18 cellular contexts compared by ENCODE assay signal in the genomic region with DNA sequence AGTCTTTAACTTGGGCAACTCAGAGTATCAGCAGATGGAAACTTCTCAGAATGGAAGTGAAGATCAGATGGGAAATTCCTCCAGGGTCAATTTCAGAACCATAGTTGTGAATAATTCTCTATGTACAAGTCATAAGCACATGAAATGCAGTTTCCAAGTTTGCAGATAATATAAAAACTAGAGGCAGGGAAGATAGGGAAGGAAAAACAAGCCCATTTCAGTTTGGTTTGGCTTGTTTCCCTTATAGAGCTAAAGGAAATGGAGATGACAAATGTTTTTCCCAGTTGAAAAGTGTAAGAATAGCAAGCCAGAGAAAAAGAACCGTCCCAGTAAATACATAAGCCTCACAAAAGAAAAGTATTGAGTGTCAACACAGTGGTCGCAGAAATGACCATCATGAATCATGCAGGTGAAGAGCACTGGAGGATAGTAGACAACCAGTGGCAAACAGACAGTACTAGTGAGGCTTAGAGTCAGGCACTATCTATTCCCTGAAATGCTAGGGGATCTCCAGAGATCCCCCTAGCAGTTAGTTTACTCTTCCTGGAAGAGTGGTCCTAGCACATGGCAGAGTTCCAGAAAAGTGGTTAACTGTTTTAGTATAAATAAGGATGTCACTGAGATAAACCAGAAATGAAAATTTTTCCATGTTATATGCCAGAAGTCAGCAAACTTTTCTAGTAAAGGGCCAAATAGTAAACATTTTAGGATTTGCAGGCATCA.
DNase-seq lines count a peak whose midpoint lies in the region; ATAC-seq and TF ChIP-seq lines count a peak whose summit lies in the region.
"Had no signal": no experiment of that assay in that cellular context is flagged by ENCODE, and none has a peak within 500 bp of the region (broad histone marks: within the 10 kb centered on the region; RNA-seq: fewer than 3 reads in every experiment).

No MANE protein-coding gene starts in this region.

- TF ChIP-seq CTCF in spleen (IDR thresholded peaks at IDR 0.05 in 8 of 11, conservative IDR thresholded peaks at IDR 0.05 in 3 of 11): no peak

- H3K27ac ChIP-seq in spleen: no peak overlapping the region
- H3K27ac ChIP-seq: dorsolateral prefrontal cortex, SJSA1, WERI-Rb-1 had no signal

- ATAC-seq in left ventricle myocardium superior: peak; percentile 59
- ATAC-seq: GM12878 had no signal

- DNase-seq in GM03348 (ENCODE audit: low spot score) (peak; percentile 27), cerebellar cortex (ENCODE audit: low spot score) (peak; percentile 1), left ventricle myocardium superior (no peak), renal cortical epithelial cell (ENCODE audit: low read depth) (peak; percentile 3), NCI-H69 (lab: John Stamatoyannopoulos, UW) (no peak), SK-N-DZ (ENCODE audit: low spot score) (no peak), spleen (no peak), dedifferentiated amniotic fluid mesenchymal stem cell (ENCODE audit: extremely low spot score) (no peak)
- DNase-seq: activated naive CD4-positive, alpha-beta T cell treated with anti-CD3 and anti-CD28 coated beads, Interleukin-2, amount 50 U/mL, for 16 hours; AML-193; dorsolateral prefrontal cortex; Kasumi-1; nucleus accumbens; stimulated activated CD4-positive, alpha-beta T cell treated with anti-CD3 and anti-CD28 coated beads, Interleukin-2, amount 100 ng/mL, for 24 hours; WERI-Rb-1 had no signal

- no peaks in the 10 kb centered on the region for H3K9me3 ChIP-seq in spleen
- H3K9me3 ChIP-seq: SJSA1 had no signal

- no peak for TF ChIP-seq POLR2A in spleen (IDR thresholded peaks at IDR 0.05)

- intact Hi-C loops in left ventricle myocardium superior (cut with micrococcal nuclease) (no loop called here), spleen (cut with DNase I; ENCODE audit: low total_unique reads) (no loop called here)

- no peak overlapping the region for H3K4me3 ChIP-seq in spleen
- H3K4me3 ChIP-seq: dorsolateral prefrontal cortex, GM12878, lung, SJSA1 had no signal

- H3K4me1 ChIP-seq in spleen: peaks cover 0 to 4% (median 0%) of the 10 kb centered on the region in 6 donors
- H3K4me1 ChIP-seq: SJSA1 had no signal

- 36 to 52% (median 49%) methylated on average over 2 of the region's 2 CpGs for WGBS in spleen, 5 donors

- no peaks in the 10 kb centered on the region for H3K36me3 ChIP-seq in spleen
- H3K36me3 ChIP-seq: SJSA1, WERI-Rb-1 had no signal

- H3K27me3 ChIP-seq in spleen (replicated peaks in 1 of 7): no peaks in the 10 kb centered on the region
- H3K27me3 ChIP-seq: dorsolateral prefrontal cortex, SJSA1 had no signal

Comparison
In these comparisons a context has a peak if more than half of its experiments do, and no peak if none do; other contexts are left out.
1. DNase-seq: peak in GM03348 (single experiment), cerebellar cortex (single experiment) and renal cortical epithelial cell (single experiment); none in left ventricle myocardium superior (single experiment), NCI-H69 (single experiment), SK-N-DZ (single experiment), spleen (single experiment) and dedifferentiated amniotic fluid mesenchymal stem cell (single experiment).